Comparison of ENCODE assay signal across 24 cellular contexts in genomic region chr14:47744155-47744554, GRCh38.
"Had no signal": no experiment of that assay in that cellular context is flagged by ENCODE, and none has a peak within 500 bp of the region (broad histone marks: within the 10 kb centered on the region; RNA-seq: fewer than 3 reads in every experiment).

No MANE protein-coding gene starts in this region.

- H3K27me3 ChIP-seq: gastroesophageal sphincter, heart right ventricle, left lung, neural progenitor cell, right lobe of liver, tibial nerve, upper lobe of left lung, uterus had no signal

- H3K4me3 ChIP-seq: gastroesophageal sphincter, heart right ventricle, left lung, mucosa of descending colon, neural progenitor cell, right lobe of liver, thoracic aorta, tibial nerve, upper lobe of left lung, uterus had no signal

- H3K4me2 ChIP-seq: neural progenitor cell had no signal

- H3K36me3 ChIP-seq: gastroesophageal sphincter, heart right ventricle, left lung, neural progenitor cell, right lobe of liver, thoracic aorta, tibial nerve, upper lobe of left lung, uterus had no signal

- DNase-seq: effector CD8-positive, alpha-beta T cell; endodermal cell; foreskin fibroblast; heart right ventricle; hippocampal formation; left cardiac atrium; left lung; mesenchymal stem cell; mucosa of descending colon; naive thymus-derived CD4-positive, alpha-beta T cell; right lobe of liver; small intestine; stimulated activated CD4-positive, alpha-beta T cell treated with anti-CD3 and anti-CD28 coated beads, Interleukin-15, amount 100 ng/mL, for 24 hours; stimulated activated CD4-positive, alpha-beta T cell treated with anti-CD3 and anti-CD28 coated beads, Interleukin-2, amount 100 ng/mL, for 48 hours; stimulated activated naive B cell treated with anti-CD40 and anti-IgM and Interleukin-4, amounts not matched to agents 10 μg/mL and 1 μg/mL and 100 μg/mL, for 72 hours; upper lobe of left lung; uterus had no signal

- H3K4me1 ChIP-seq: gastroesophageal sphincter, heart right ventricle, left lung, neural progenitor cell, parathyroid adenoma, right lobe of liver, upper lobe of left lung, uterus had no signal

- ATAC-seq: esophagus mucosa; gastroesophageal sphincter; heart right ventricle; left cardiac atrium; left lung; mucosa of descending colon; naive thymus-derived CD4-positive, alpha-beta T cell; right lobe of liver; stimulated activated naive B cell treated with anti-CD40 and anti-IgM and Interleukin-4, amounts not matched to agents 10 μg/mL and 1 μg/mL and 100 μg/mL, for 72 hours had no signal

- H3K27ac ChIP-seq: epithelial cell of prostate, gastroesophageal sphincter, heart right ventricle, left lung, neural progenitor cell, parathyroid adenoma, right lobe of liver, thoracic aorta, tibial nerve, upper lobe of left lung, uterus had no signal

- H3K9me3 ChIP-seq: gastroesophageal sphincter, heart right ventricle, left lung, right lobe of liver, thoracic aorta, tibial nerve, upper lobe of left lung, uterus had no signal

- H3K9ac ChIP-seq: neural progenitor cell, parathyroid adenoma had no signal
